ENCODE assay signal across 8 cellular contexts in genomic region chr1:24322636-24323177, GRCh38. TPM values are rescaled to one million over a fixed set of nuclear protein-coding genes. Genes with fewer than 3 reads are reported as not detected.
DNase-seq lines count a peak whose midpoint lies in the region; ATAC-seq and TF ChIP-seq lines count a peak whose summit lies in the region.

No MANE protein-coding gene starts in this region.

- peaks cover 4% of the 10 kb centered on the region for H3F3A ChIP-seq in smooth muscle cell (ENCODE audit: low read depth)

- H3K9ac ChIP-seq in iPS-15b (ENCODE audit: low read depth, low read length) (no peak overlapping the region), smooth muscle cell (ENCODE audit: low read depth) (peak overlapping the region; percentile 66)

- no peaks in the 10 kb centered on the region for H3K9me3 Mint-ChIP-seq in WTC11

- POLR2A ChIA-PET in WTC11 (lab: Charles Lee) = no interaction called here

- H3K4me3 ChIP-seq in HAP-1 = peak overlapping the region; percentile 40
- peak overlapping the region; percentile 60 for H3K4me3 ChIP-seq in iPS-15b (ENCODE audit: low read depth, low read length)
- peak overlapping the region; percentile 43 for H3K4me3 ChIP-seq in smooth muscle cell

- CTCF ChIA-PET in WTC11 (lab: Charles Lee) = interaction anchor here (1.0 to 6.1 kb wide), 7 partner anchors 14 to 124 kb away, joined by 3 to 39 read pairs (median 6); no protein-coding TSS in a partner anchor

- peak overlapping the region; percentile 86 for H3K4me3 Mint-ChIP-seq in WTC11

- no peaks in the 10 kb centered on the region for H3K36me3 ChIP-seq in HAP-1 (replicated peaks)
- H3K36me3 ChIP-seq in iPS-15b (ENCODE audit: control insufficient read depth, insufficient read depth, low read length) = no peaks in the 10 kb centered on the region
- H3K36me3 ChIP-seq in smooth muscle cell (ENCODE audit: low read depth) = no peaks in the 10 kb centered on the region

- no peak overlapping the region for H2AFZ ChIP-seq in smooth muscle cell (ENCODE audit: low read depth)

- no peak for ATAC-seq in WTC11
- ATAC-seq in HG02623 (IDR thresholded peaks at IDR 0.05; ENCODE audit: unreplicated experiment) = no peak

- no peaks in the 10 kb centered on the region for H3K27me3 ChIP-seq in HAP-1 (ENCODE audit: low read depth)
- peaks cover 27% of the 10 kb centered on the region for H3K27me3 ChIP-seq in iPS-15b (ENCODE audit: control insufficient read depth, insufficient read depth, low read length)
- no peaks in the 10 kb centered on the region for H3K27me3 ChIP-seq in smooth muscle cell (ENCODE audit: low read depth)

- H3K9me3 ChIP-seq in HAP-1 = no peaks in the 10 kb centered on the region
- H3K9me3 ChIP-seq in iPS-15b (ENCODE audit: control insufficient read depth, insufficient read depth, low read length) = no peaks in the 10 kb centered on the region
- H3K9me3 ChIP-seq in smooth muscle cell (replicated peaks; ENCODE audit: low read depth) = no peaks in the 10 kb centered on the region

- peaks cover 51% of the 10 kb centered on the region for H3K4me1 Mint-ChIP-seq in WTC11

- no peaks in the 10 kb centered on the region for H3K36me3 Mint-ChIP-seq in WTC11

- H3K4me1 ChIP-seq in HAP-1 (peaks cover 25% of the 10 kb centered on the region), iPS-15b (ENCODE audit: control insufficient read depth, insufficient read depth, low read length) (peaks cover 26% of the 10 kb centered on the region), smooth muscle cell (ENCODE audit: low read depth) (peaks cover 31% of the 10 kb centered on the region)

- in situ Hi-C loops in HAP-1 (cut with MboI; ENCODE audit: low sequenced_read_pairs) = no loop called here

- TF ChIP-seq CTCF in WTC11 (IDR thresholded peaks at IDR 0.05) = no peak
- TF ChIP-seq CTCF in smooth muscle cell (IDR thresholded peaks at IDR 0.05; ENCODE audit: borderline replicate concordance, insufficient read depth, poor library complexity, severe bottlenecking) = no peak

- no peak overlapping the region for H3K27ac Mint-ChIP-seq in WTC11

- H4K20me1 ChIP-seq in smooth muscle cell (ENCODE audit: low read depth) = no peaks in the 10 kb centered on the region

- H3K27me3 Mint-ChIP-seq in WTC11 (ENCODE audit: low read depth) = peaks cover 46% of the 10 kb centered on the region

- DNase-seq in HAP-1 (ENCODE audit: low spot score in 2 of 2) = no peak
- no peak for DNase-seq in WTC11 (ENCODE audit: low spot score)
- DNase-seq in smooth muscle cell (lab: John Stamatoyannopoulos, UW; ENCODE audit: unreplicated experiment) = no peak
- DNase-seq in D341Med (ENCODE audit: low spot score) = no peak
- no peak for DNase-seq in NCI-H1105 (lab: John Stamatoyannopoulos, UW)
- no peak for DNase-seq in GF-D8 (lab: John Stamatoyannopoulos, UW)

- 17% methylated on average over 19 of the region's 19 CpGs for WGBS in smooth muscle cell (ENCODE audit: low lambda C conversion rate)

- H3K79me2 ChIP-seq in smooth muscle cell (ENCODE audit: low read depth) = no peaks in the 10 kb centered on the region

- H3K27ac ChIP-seq in smooth muscle cell (ENCODE audit: low read depth) = peak overlapping the region; percentile 83

- H3K4me2 ChIP-seq in smooth muscle cell = peak overlapping the region; percentile 85

TF ChIP-seq in WTC11, 78 proteins besides CTCF, POLR2A, EP300 and RAD21:
- TF ChIP-seq PREB (CRISPR knock-in tag; IDR thresholded peaks at IDR 0.05; ENCODE audit: borderline replicate concordance) = no peak
- TF ChIP-seq ZMAT4 (CRISPR knock-in tag; IDR thresholded peaks at IDR 0.05) = no peak
- no peak for TF ChIP-seq EMX1 (CRISPR knock-in tag; IDR thresholded peaks at IDR 0.05)
- no peak for TF ChIP-seq NFE2L1 (CRISPR knock-in tag; IDR thresholded peaks at IDR 0.05)
TF ChIP-seq in WTC11: peak in this region for 0.

RNA-seq across cellular contexts. Expression of gene GRHL3, which starts 3.5 kb away (rescaled TPM):
- total RNA-seq in WTC11 (2021) (1.5 to 3.0 TPM (median 2.5 TPM) in 3 replicates), smooth muscle cell (5.6 and 10.5 TPM in 2 replicates)
- 0.87 and 4.9 TPM in 2 replicates for polyA plus RNA-seq in smooth muscle cell
